ENCODE assay signal across 19 cellular contexts in the genomic region with DNA sequence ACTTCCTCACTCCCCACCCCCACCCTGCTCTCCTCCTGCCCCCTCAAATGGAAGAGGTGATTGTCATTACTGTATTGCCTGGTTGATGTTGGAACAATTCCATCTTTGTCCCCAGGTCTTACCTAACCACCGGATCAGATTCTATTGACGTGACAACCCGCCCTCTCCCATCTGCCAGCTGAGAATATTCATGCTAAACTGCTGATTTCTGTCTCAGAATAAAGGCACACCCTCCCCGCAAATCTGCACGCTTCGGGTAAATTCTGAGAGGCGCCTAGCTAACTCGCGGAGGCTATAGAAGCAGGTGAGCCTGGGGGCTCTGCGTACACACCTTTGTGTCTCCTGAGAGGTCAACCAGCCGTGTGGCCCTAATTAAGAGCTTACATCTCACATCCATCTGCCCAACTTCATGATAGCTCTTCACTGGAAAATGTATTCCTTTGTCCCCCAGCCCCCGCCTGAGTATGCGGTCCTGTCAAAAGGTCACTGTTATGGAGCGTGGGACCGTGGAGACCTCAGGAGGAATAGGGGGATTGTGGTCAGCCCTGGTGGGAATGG.
DNase-seq lines count a peak whose midpoint lies in the region; ATAC-seq and TF ChIP-seq lines count a peak whose summit lies in the region.
"Had no signal": no experiment of that assay in that cellular context is flagged by ENCODE, and none has a peak within 500 bp of the region (broad histone marks: within the 10 kb centered on the region; RNA-seq: fewer than 3 reads in every experiment).

No MANE protein-coding gene starts in this region.

- no peaks in the 10 kb centered on the region for H3K9me3 ChIP-seq in neural progenitor cell (ENCODE audit: low read depth)
- H3K9me3 ChIP-seq: MG63, Peyer's patch, prostate gland, stomach, tibial artery had no signal

- ATAC-seq in HG02678 (IDR thresholded peaks at IDR 0.05; ENCODE audit: unreplicated experiment) (no peak), GM18909 (IDR thresholded peaks at IDR 0.05; ENCODE audit: poor library complexity, unreplicated experiment) (no peak)
- ATAC-seq: activated CD8-positive, alpha-beta T cell treated with anti-CD3 and anti-CD28 coated beads, Interleukin-2, amount 10 ng/mL, durations not matched to agents 7 days and 5 days; T-cell had no signal

- no peak for TF ChIP-seq CTCF in neural progenitor cell (IDR thresholded peaks at IDR 0.05)

- H3K9me3 Mint-ChIP-seq in neural progenitor cell: no peaks in the 10 kb centered on the region
- H3K9me3 Mint-ChIP-seq: T-cell had no signal

- DNase-seq in NCI-H1092 treated with DMSO at 0.1 percent for 48 hours (lab: John Stamatoyannopoulos, UW) (peak; percentile 25), NCI-H2029 (lab: John Stamatoyannopoulos, UW) (peak; percentile 54), NCI-H524 (lab: John Stamatoyannopoulos, UW) (peak; percentile 53 to 81), neural progenitor cell (ENCODE audit: low spot score) (no peak), NCI-H1048 (lab: John Stamatoyannopoulos, UW) (no peak)
- DNase-seq: activated CD8-positive, alpha-beta T cell treated with anti-CD3 and anti-CD28 coated beads, Interleukin-2, amount 10 ng/mL, durations not matched to agents 7 days and 5 days; activated gamma-delta T cell; activated T-cell treated with anti-CD3 and anti-CD28 coated beads, Interleukin-2, amount 50 U/mL, for 1 hour; CD4-positive, CD25-positive, alpha-beta regulatory T cell; cerebellar nuclear complex; HFFc6; MG63; Peyer's patch; stomach; T-cell; tibial artery had no signal

- H4K20me1 ChIP-seq in neural progenitor cell (ENCODE audit: low read depth): peaks cover 16% of the 10 kb centered on the region

- no peak overlapping the region for H3K9ac ChIP-seq in neural progenitor cell

- H3K27ac ChIP-seq in neural progenitor cell: no peak overlapping the region
- H3K27ac ChIP-seq: Peyer's patch, prostate gland, stomach, tibial artery had no signal

- peaks cover 19% of the 10 kb centered on the region for H3K4me1 ChIP-seq in neural progenitor cell
- H3K4me1 ChIP-seq: Peyer's patch, prostate gland, stomach, tibial artery had no signal

- no peak overlapping the region for H3K4me2 ChIP-seq in neural progenitor cell

- H3K4me3 ChIP-seq in neural progenitor cell: no peak overlapping the region
- H3K4me3 ChIP-seq: MG63, Peyer's patch, prostate gland, stomach, tibial artery had no signal

- H3K27ac Mint-ChIP-seq in neural progenitor cell: peak overlapping the region; percentile 32
- H3K27ac Mint-ChIP-seq: activated CD8-positive, alpha-beta T cell treated with anti-CD3 and anti-CD28 coated beads, Interleukin-2, amount 10 ng/mL, durations not matched to agents 7 days and 5 days; HFFc6; T-cell had no signal

- no peaks in the 10 kb centered on the region for H3K27me3 ChIP-seq in neural progenitor cell
- H3K27me3 ChIP-seq: MG63, Peyer's patch, tibial artery had no signal

- no peaks in the 10 kb centered on the region for H3K79me2 ChIP-seq in neural progenitor cell (ENCODE audit: low read depth)

- no peaks in the 10 kb centered on the region for H3K36me3 Mint-ChIP-seq in neural progenitor cell
- H3K36me3 Mint-ChIP-seq: CD4-positive, CD25-positive, alpha-beta regulatory T cell; T-cell had no signal

- H3K4me3 Mint-ChIP-seq in neural progenitor cell: peak overlapping the region; percentile 39
- H3K4me3 Mint-ChIP-seq: activated CD8-positive, alpha-beta T cell treated with anti-CD3 and anti-CD28 coated beads, Interleukin-2, amount 10 ng/mL, durations not matched to agents 7 days and 5 days; CD4-positive, CD25-positive, alpha-beta regulatory T cell; HFFc6; T-cell had no signal

- H3F3A ChIP-seq in neural progenitor cell (ENCODE audit: low read depth): peaks cover 25% of the 10 kb centered on the region

- H2AFZ ChIP-seq in neural progenitor cell (replicated peaks): no peak overlapping the region

- peaks cover 14% of the 10 kb centered on the region for H3K27me3 Mint-ChIP-seq in neural progenitor cell (ENCODE audit: insufficient read depth, low read depth)
- H3K27me3 Mint-ChIP-seq: T-cell had no signal

- no peaks in the 10 kb centered on the region for H3K36me3 ChIP-seq in neural progenitor cell
- H3K36me3 ChIP-seq: MG63, Peyer's patch, prostate gland, stomach, tibial artery had no signal

- peaks cover 58% of the 10 kb centered on the region for H3K4me1 Mint-ChIP-seq in neural progenitor cell
- H3K4me1 Mint-ChIP-seq: CD4-positive, CD25-positive, alpha-beta regulatory T cell had no signal

Comparison
In these comparisons a context has a peak if more than half of its experiments do, and no peak if none do; other contexts are left out.
1. DNase-seq: peak in NCI-H1092 treated with DMSO at 0.1 percent for 48 hours (single experiment), NCI-H2029 (single experiment) and NCI-H524 (2 of 2); none in neural progenitor cell (single experiment) and NCI-H1048 (single experiment).